In the genomic region with DNA sequence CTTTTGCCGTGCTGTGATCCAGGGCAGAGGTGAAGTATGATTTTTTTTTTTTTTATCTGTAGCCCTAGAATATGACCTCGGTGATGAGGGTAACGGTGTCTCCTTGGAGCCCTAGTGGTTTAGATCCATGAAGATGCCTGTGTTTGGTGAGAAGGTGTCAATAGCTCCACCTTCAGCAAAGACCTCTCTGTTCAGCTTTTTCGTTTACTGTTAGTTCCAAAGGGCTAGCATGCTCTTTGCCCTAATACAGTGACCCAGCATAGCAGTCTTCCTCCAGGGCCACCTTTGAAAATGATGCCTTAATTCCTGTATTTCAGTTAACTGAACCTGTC, we compare ENCODE assay signal across 8 cellular contexts. TPM values are rescaled to one million over a fixed set of nuclear protein-coding genes. Genes with fewer than 3 reads are reported as not detected.
A peak's percentile ranks its signal among the peaks of the same experiment; 100 is the strongest.
DNase-seq lines count a peak whose midpoint lies in the region; ATAC-seq and TF ChIP-seq lines count a peak whose summit lies in the region.

No MANE protein-coding gene starts in this region.

- no CpG with 5 or more reads among the region's 4 CpGs for WGBS in neuronal stem cell (ENCODE audit: extremely low coverage in 2 of 2, insufficient read length in 2 of 2, insufficient replicate concordance in 1 of 2), 2 donors

- H3K36me3 ChIP-seq in PC-3 (ENCODE audit: low read depth, low read length) (peaks cover 22% of the 10 kb centered on the region), neuronal stem cell (replicated peaks in 1 of 2; ENCODE audit: control insufficient read depth in 2 of 2, insufficient read depth in 2 of 2, low read length in 2 of 2) (peaks cover 9 to 41% of the 10 kb centered on the region in 2 donors)

- H3K79me1 ChIP-seq in neuronal stem cell (ENCODE audit: low read depth, low read length) = peaks cover 2% of the 10 kb centered on the region

- H3K27ac ChIP-seq in PC-3 (ENCODE audit: low read length) = peak overlapping the region; percentile 80
- no peak overlapping the region for H3K27ac ChIP-seq in neuronal stem cell (replicated peaks; ENCODE audit: low read length)

- H3K4me2 ChIP-seq in PC-3 (ENCODE audit: low read length) (peak overlapping the region; percentile 91), neuronal stem cell (ENCODE audit: insufficient read depth, low read length, poor library complexity, severe bottlenecking) (peak overlapping the region; percentile 62)

- peak overlapping the region; percentile 76 for H2AFZ ChIP-seq in PC-3 (ENCODE audit: low read length)
- peak overlapping the region; percentile 86 for H2AFZ ChIP-seq in neuronal stem cell (ENCODE audit: low read length)

- H3K79me2 ChIP-seq in PC-3 (ENCODE audit: low read length) = peaks cover 63% of the 10 kb centered on the region

- H3K4me1 ChIP-seq in PC-3 (ENCODE audit: insufficient read depth, low read length) (peaks cover 31% of the 10 kb centered on the region), neuronal stem cell (ENCODE audit: control insufficient read depth in 2 of 2, insufficient read depth in 1 of 2, low read depth in 1 of 2, low read length in 2 of 2) (peaks cover 5 to 11% of the 10 kb centered on the region in 2 donors)

- no peak overlapping the region for H4K8ac ChIP-seq in neuronal stem cell (ENCODE audit: low read depth, low read length)

- no peaks in the 10 kb centered on the region for H3K27me3 Mint-ChIP-seq in activated naive CD4-positive, alpha-beta T cell treated with anti-CD3 and anti-CD28 coated beads, Interleukin-2, amount 50 U/mL, for 24 hours
- peaks cover 7% of the 10 kb centered on the region for H3K27me3 Mint-ChIP-seq in endothelial cell (ENCODE audit: unreplicated experiment)

- no peak overlapping the region for H2AK5ac ChIP-seq in neuronal stem cell (ENCODE audit: low read depth, low read length)

- H3K4me1 Mint-ChIP-seq in activated naive CD4-positive, alpha-beta T cell treated with anti-CD3 and anti-CD28 coated beads, Interleukin-2, amount 50 U/mL, for 24 hours = peaks cover 25% of the 10 kb centered on the region
- peaks cover 32% of the 10 kb centered on the region for H3K4me1 Mint-ChIP-seq in endothelial cell (ENCODE audit: unreplicated experiment)

- intact Hi-C loops in PC-3 (cut with micrococcal nuclease) = no loop called here

- no peak overlapping the region for H3K4ac ChIP-seq in neuronal stem cell (ENCODE audit: low read length)

- H3K9me3 Mint-ChIP-seq in activated naive CD4-positive, alpha-beta T cell treated with anti-CD3 and anti-CD28 coated beads, Interleukin-2, amount 50 U/mL, for 24 hours = no peaks in the 10 kb centered on the region
- no peaks in the 10 kb centered on the region for H3K9me3 Mint-ChIP-seq in endothelial cell (ENCODE audit: unreplicated experiment)

- no TSS peak for BruUV-seq in PC-3 (replicated peaks; lab: Mats Ljungman, UMichigan)

- no peaks in the 10 kb centered on the region for H4K20me1 ChIP-seq in PC-3 (ENCODE audit: low read length)

- H3K23ac ChIP-seq in neuronal stem cell (ENCODE audit: low read depth, low read length, poor library complexity) = no peak overlapping the region

- peak; percentile 53; the same call in 1 of the 2 replicates for TF ChIP-seq CTCF in PC-3 (conservative IDR thresholded peaks at IDR 0.05; ENCODE audit: low read depth, low read length)
- no peak for TF ChIP-seq CTCF in endothelial cell (IDR thresholded peaks at IDR 0.05; ENCODE audit: unreplicated experiment)

- no peak overlapping the region for H2BK12ac ChIP-seq in neuronal stem cell (ENCODE audit: low read length)

- H2BK120ac ChIP-seq in neuronal stem cell (ENCODE audit: low read depth, low read length) = no peak overlapping the region

- H4K91ac ChIP-seq in neuronal stem cell (ENCODE audit: low read depth, low read length, poor library complexity) = no peak overlapping the region

- peak overlapping the region; percentile 98 for H3K27ac Mint-ChIP-seq in activated naive CD4-positive, alpha-beta T cell treated with anti-CD3 and anti-CD28 coated beads, Interleukin-2, amount 50 U/mL, for 24 hours
- H3K27ac Mint-ChIP-seq in endothelial cell (ENCODE audit: unreplicated experiment) = peak overlapping the region; percentile 98

- no peak overlapping the region for H3K14ac ChIP-seq in neuronal stem cell (ENCODE audit: low read length)

- no peak overlapping the region for H2BK15ac ChIP-seq in neuronal stem cell (ENCODE audit: low read length)

- no peak for DNase-seq in activated naive CD4-positive, alpha-beta T cell (lab: John Stamatoyannopoulos, UW)
- DNase-seq in PC-3 = peak; percentile 54
- DNase-seq in endothelial cell (ENCODE audit: low spot score) = no peak
- no peak for DNase-seq in neuronal stem cell (ENCODE audit: low spot score)
- DNase-seq in NCI-H187 treated with DMSO at 0.1 percent for 48 hours (lab: John Stamatoyannopoulos, UW) = no peak
- DNase-seq in effector CD4-positive, alpha-beta T cell = no peak

- CTCF ChIA-PET in PC-3 (lab: Charles Lee) = interaction anchor here (0.6 to 1.5 kb wide), 8 partner anchors 8 to 160 kb away, joined by 3 to 5 read pairs (median 3); a partner anchor contains a TSS

- peak overlapping the region; percentile 99 for H3K4me3 Mint-ChIP-seq in activated naive CD4-positive, alpha-beta T cell treated with anti-CD3 and anti-CD28 coated beads, Interleukin-2, amount 50 U/mL, for 24 hours
- peak overlapping the region; percentile 99 for H3K4me3 Mint-ChIP-seq in endothelial cell (ENCODE audit: unreplicated experiment)

- H3K27me3 ChIP-seq in PC-3 (ENCODE audit: low read length) = no peaks in the 10 kb centered on the region
- no peaks in the 10 kb centered on the region for H3K27me3 ChIP-seq in neuronal stem cell (ENCODE audit: control insufficient read depth in 3 of 3, insufficient read depth in 3 of 3, low read depth in 1 of 3, low read length in 3 of 3)

- peaks cover 6% of the 10 kb centered on the region for H3F3A ChIP-seq in PC-3 (ENCODE audit: low read length, unreplicated experiment)

- no peaks in the 10 kb centered on the region for H3K9me3 ChIP-seq in PC-3 (ENCODE audit: low read length)
- no peaks in the 10 kb centered on the region for H3K9me3 ChIP-seq in neuronal stem cell (replicated peaks in 1 of 2; ENCODE audit: control insufficient read depth in 2 of 2, insufficient read depth in 1 of 2, low read depth in 1 of 2, low read length in 2 of 2)

- no peak overlapping the region for H3K18ac ChIP-seq in neuronal stem cell (ENCODE audit: low read length)

- no peaks in the 10 kb centered on the region for H3K9me2 ChIP-seq in PC-3 (replicated peaks; ENCODE audit: low read length)

- H3K4me3 ChIP-seq in PC-3 (ENCODE audit: low read length) (peak overlapping the region; percentile 76), neuronal stem cell (ENCODE audit: low read length in 2 of 2) (peak overlapping the region; percentile 80 to 84)

- H2BK5ac ChIP-seq in neuronal stem cell (ENCODE audit: low read length) = no peak overlapping the region

- H3K9ac ChIP-seq in PC-3 (ENCODE audit: low read length) (peak overlapping the region; percentile 90), neuronal stem cell (ENCODE audit: low read depth, low read length, poor library complexity) (no peak overlapping the region)

- peaks cover 15% of the 10 kb centered on the region for H3K36me3 Mint-ChIP-seq in activated naive CD4-positive, alpha-beta T cell treated with anti-CD3 and anti-CD28 coated beads, Interleukin-2, amount 50 U/mL, for 24 hours
- H3K36me3 Mint-ChIP-seq in endothelial cell (ENCODE audit: low read depth, unreplicated experiment) = peaks cover 12% of the 10 kb centered on the region

- ATAC-seq in PC-3 (peak; percentile 16), HG03432 (IDR thresholded peaks at IDR 0.05; ENCODE audit: unreplicated experiment) (no peak)

- POLR2A ChIA-PET in PC-3 (lab: Charles Lee; ENCODE audit: unreplicated experiment) = interaction anchor here (0.5 to 1.6 kb wide), 3 partner anchors 44 to 161 kb away, joined by 4 to 11 read pairs (median 5); a partner anchor contains a TSS

RNA-seq across cellular contexts. Expression of a gene that starts 0.7 kb away (rescaled TPM):
- total RNA-seq in PC-3 (2014; rRNA removed) = 230 and 275 TPM in 2 replicates
- 78.6 TPM for total RNA-seq in endothelial cell (ENCODE audit: unreplicated experiment)
- 56.4 TPM for polyA plus RNA-seq in neuronal stem cell (2013, experiment 1 of 2)
- 59.2 TPM for polyA plus RNA-seq in neuronal stem cell (2013, experiment 2 of 2)

RNA-seq across cellular contexts. Expression of a gene that starts 6.1 kb away (rescaled TPM):
- 282 and 283 TPM in 2 replicates for total RNA-seq in PC-3 (2014; rRNA removed)
- 24.5 TPM for total RNA-seq in endothelial cell (ENCODE audit: unreplicated experiment)
- polyA plus RNA-seq in neuronal stem cell (2013, experiment 1 of 2) = 36.9 TPM
- 36.6 TPM for polyA plus RNA-seq in neuronal stem cell (2013, experiment 2 of 2)

Comparison
In these comparisons a context has a peak if more than half of its experiments do, and no peak if none do; other contexts are left out.
1. RNA of a gene that starts 6.1 kb away (total RNA-seq): 282 to 283 TPM in PC-3; 24.5 TPM in endothelial cell (single experiment); every median in the first group is over 10 times any median in the second.